In the genomic region with DNA sequence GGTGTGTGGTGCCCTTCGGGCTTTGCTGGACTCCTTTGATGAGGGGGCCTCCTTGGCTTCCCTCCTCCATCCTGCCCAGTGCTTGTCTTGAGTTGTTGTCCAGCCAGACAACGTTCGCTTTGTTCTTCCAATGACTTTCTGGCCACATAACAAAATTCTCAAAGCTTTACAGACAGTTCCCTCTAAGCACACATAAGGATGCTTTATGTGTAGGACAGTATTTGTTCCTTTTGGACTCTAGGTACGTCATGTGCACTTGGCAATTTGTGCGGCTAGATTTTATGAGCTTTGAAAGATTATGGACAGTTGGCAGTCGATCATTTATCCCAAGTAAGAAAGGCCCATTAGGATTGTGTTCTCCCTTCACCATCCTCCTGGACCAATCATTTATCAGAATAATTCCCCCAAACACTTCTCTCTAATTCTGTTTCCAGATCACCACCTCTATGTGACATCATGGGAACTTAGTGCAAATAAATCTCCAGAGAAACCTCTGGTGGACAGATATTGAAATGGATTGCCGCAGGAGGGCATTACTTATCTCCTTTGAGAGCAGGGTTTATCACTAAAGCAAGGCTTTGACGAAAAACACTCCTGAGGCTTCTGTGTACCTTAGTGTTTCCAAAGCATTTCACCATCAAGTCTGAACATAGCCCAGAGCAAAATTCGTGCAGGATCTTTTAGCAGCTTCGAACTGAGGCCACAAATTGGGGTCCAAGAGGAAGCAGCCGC, we compare ENCODE assay signal across 16 cellular contexts.
DNase-seq lines count a peak whose midpoint lies in the region; ATAC-seq and TF ChIP-seq lines count a peak whose summit lies in the region.
"Had no signal": no experiment of that assay in that cellular context is flagged by ENCODE, and none has a peak within 500 bp of the region (broad histone marks: within the 10 kb centered on the region; RNA-seq: fewer than 3 reads in every experiment).

No MANE protein-coding gene starts in this region.

- no peak overlapping the region for H3K27ac Mint-ChIP-seq in activated naive CD4-positive, alpha-beta T cell treated with anti-CD3 and anti-CD28 coated beads, Interleukin-2, amount 50 U/mL, for 72 hours

- H3K27me3 ChIP-seq in BE2C: no peaks in the 10 kb centered on the region
- H3K27me3 ChIP-seq: SJCRH30 had no signal

- no peaks in the 10 kb centered on the region for H3K36me3 ChIP-seq in BE2C
- H3K36me3 ChIP-seq: SJCRH30 had no signal

- H3K4me3 ChIP-seq in BE2C (ENCODE audit: low read depth, low read length) (no peak overlapping the region; the same call in 1 of the 2 replicates), LNCaP clone FGC (ENCODE audit: low read depth, low read length) (no peak overlapping the region)
- H3K4me3 ChIP-seq: SJCRH30 had no signal

- peak; percentile 47 for DNase-seq in BE2C
- DNase-seq in LNCaP clone FGC (ENCODE audit: low read depth): peak; percentile 100
- DNase-seq in amniotic epithelial cell (ENCODE audit: low read depth): peak; percentile 75
- DNase-seq in left kidney (ENCODE audit: low read depth, low spot score): peak; percentile 44
- no peak for DNase-seq in activated naive CD4-positive, alpha-beta T cell treated with anti-CD3 and anti-CD28 coated beads, Interleukin-2, amount 50 U/mL, for 72 hours (ENCODE audit: low spot score in 2 of 2)
- DNase-seq in head of caudate nucleus: no peak
- no peak for DNase-seq in epidermal melanocyte (ENCODE audit: insufficient read length, low spot score)
- DNase-seq in SHP77 (lab: John Stamatoyannopoulos, UW): no peak
- DNase-seq: COR-L47; DMS79; MM.1S; NCI-H1048; NCI-H1436 treated with DMSO at 0.1 percent for 48 hours; NCI-H1930; NK-92 treated with Interleukin-12 subunit alpha and Interleukin-12 subunit beta, amount 100 ng/mL, for 24 hours; SJCRH30 had no signal

- no peaks in the 10 kb centered on the region for H3K9me3 Mint-ChIP-seq in activated naive CD4-positive, alpha-beta T cell treated with anti-CD3 and anti-CD28 coated beads, Interleukin-2, amount 50 U/mL, for 72 hours

- no peaks in the 10 kb centered on the region for H3K36me3 Mint-ChIP-seq in activated naive CD4-positive, alpha-beta T cell treated with anti-CD3 and anti-CD28 coated beads, Interleukin-2, amount 50 U/mL, for 72 hours

- intact Hi-C loops in head of caudate nucleus (cut with DNase I): no loop called here

- H3K4me1 ChIP-seq in BE2C: peaks cover 4% of the 10 kb centered on the region

- H3K9me3 ChIP-seq in BE2C: no peaks in the 10 kb centered on the region
- H3K9me3 ChIP-seq: SJCRH30 had no signal

- no peak for ATAC-seq in activated naive CD4-positive, alpha-beta T cell treated with anti-CD3 and anti-CD28 coated beads, Interleukin-2, amount 50 U/mL, for 72 hours

- TF ChIP-seq CTCF in BE2C (IDR thresholded peaks at IDR 0.05; ENCODE audit: low read depth, low read length) (peak; percentile 20; the same call in 1 of the 2 replicates), LNCaP clone FGC (IDR thresholded peaks at IDR 0.05; ENCODE audit: control insufficient read depth, extremely low read depth, insufficient read depth) (0 out of 2 replicates have a peak, but pooled peaks have one; percentile 6)

Comparison
In these comparisons a context has a peak if more than half of its experiments do, and no peak if none do; other contexts are left out.
1. DNase-seq: peak in BE2C (single experiment), LNCaP clone FGC (single experiment), amniotic epithelial cell (single experiment) and left kidney (single experiment); none in activated naive CD4-positive, alpha-beta T cell treated with anti-CD3 and anti-CD28 coated beads, Interleukin-2, amount 50 U/mL, for 72 hours (0 of 2), head of caudate nucleus (0 of 42), epidermal melanocyte (single experiment) and SHP77 (0 of 2).